ENCODE assay signal across 15 cellular contexts in the genomic region with DNA sequence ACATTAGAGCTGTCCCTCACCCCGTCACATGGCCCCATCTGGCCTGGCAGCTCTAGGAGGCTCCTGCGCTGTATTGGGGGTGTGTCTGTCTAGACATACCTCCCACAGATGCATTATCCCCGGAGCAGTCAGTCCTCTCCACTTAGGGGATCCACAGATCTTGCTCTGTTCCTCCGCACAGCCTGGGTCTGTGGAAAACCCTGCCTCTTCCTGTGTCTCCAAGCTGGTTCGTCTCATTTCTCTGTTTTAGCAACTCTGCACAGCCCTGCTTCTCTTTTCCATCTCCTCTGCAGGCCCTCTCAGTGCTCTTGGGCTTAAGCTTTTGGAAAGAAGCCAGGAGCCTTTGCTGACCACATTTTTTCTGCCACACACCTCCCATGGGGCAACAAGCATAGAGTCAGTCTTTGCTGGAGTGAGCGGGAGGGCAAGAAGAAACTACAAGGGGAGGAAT.
DNase-seq lines count a peak whose midpoint lies in the region; TF ChIP-seq lines count a peak whose summit lies in the region.
"Had no signal": no experiment of that assay in that cellular context is flagged by ENCODE, and none has a peak within 500 bp of the region (broad histone marks: within the 10 kb centered on the region; RNA-seq: fewer than 3 reads in every experiment).

No MANE protein-coding gene starts in this region.

- peaks cover 48% of the 10 kb centered on the region for H3K4me1 Mint-ChIP-seq in nephron

- H3K27ac ChIP-seq in BLaER1 treated with 17β-estradiol and CSF1 and Interleukin-3, amounts not matched to agents 10 nM and 100 nM, result no peak overlapping the region; a peak in 1 of 22 replicates
- no peak overlapping the region for H3K27ac ChIP-seq in prostate gland
- H3K27ac ChIP-seq: thoracic aorta had no signal

- intact Hi-C loops in prostate gland (cut with DNase I), result no loop called here

- peaks cover 15% of the 10 kb centered on the region for H3K27me3 Mint-ChIP-seq in nephron (ENCODE audit: low read depth)

- H3K9ac ChIP-seq in BLaER1 treated with 17β-estradiol and CSF1 and Interleukin-3, amounts not matched to agents 10 nM and 100 nM, result peak overlapping the region in 2 of 11 experiments; percentile 20 to 34; a peak in 1 of 22 replicates

- H3K4me3 ChIP-seq in BLaER1 treated with 17β-estradiol and CSF1 and Interleukin-3, amounts not matched to agents 10 nM and 100 nM, result no peak overlapping the region
- no peak overlapping the region for H3K4me3 ChIP-seq in choroid plexus epithelial cell (ENCODE audit: low read depth, low read length)
- H3K4me3 ChIP-seq in prostate gland, result no peak overlapping the region
- H3K4me3 ChIP-seq: thoracic aorta had no signal

- H3K4me2 ChIP-seq in BLaER1 treated with 17β-estradiol and CSF1 and Interleukin-3, amounts not matched to agents 10 nM and 100 nM, result peak overlapping the region; percentile 67 to 87 (median 78)

- H3K4me1 ChIP-seq in BLaER1 treated with 17β-estradiol and CSF1 and Interleukin-3, amounts not matched to agents 10 nM and 100 nM, result peaks cover 20 to 50% (median 42%) of the 10 kb centered on the region in 10 experiments
- H3K4me1 ChIP-seq in prostate gland (replicated peaks), result no peaks in the 10 kb centered on the region

- TF ChIP-seq POLR2A in prostate gland (IDR thresholded peaks at IDR 0.05), result no peak

- peaks cover 0 to 5% (median 0%) of the 10 kb centered on the region in 11 experiments; a peak in 1 of 22 replicates for H4K20me1 ChIP-seq in BLaER1 treated with 17β-estradiol and CSF1 and Interleukin-3, amounts not matched to agents 10 nM and 100 nM

- no peaks in the 10 kb centered on the region for H3K9me3 Mint-ChIP-seq in nephron

- no peaks in the 10 kb centered on the region for H3K36me3 ChIP-seq in BLaER1 treated with 17β-estradiol and CSF1 and Interleukin-3, amounts not matched to agents 10 nM and 100 nM
- no peaks in the 10 kb centered on the region for H3K36me3 ChIP-seq in prostate gland
- H3K36me3 ChIP-seq: thoracic aorta had no signal

- no peak overlapping the region for H3K4me3 Mint-ChIP-seq in nephron

- H3K27ac Mint-ChIP-seq in nephron, result peak overlapping the region; percentile 70 to 80 (median 78)

- H3K27me3 ChIP-seq in BLaER1 treated with 17β-estradiol and CSF1 and Interleukin-3, amounts not matched to agents 10 nM and 100 nM, result no peaks in the 10 kb centered on the region; a peak in 1 of 22 replicates
- H3K27me3 ChIP-seq in prostate gland (replicated peaks; ENCODE audit: insufficient read depth), result no peaks in the 10 kb centered on the region

- H3K9me3 ChIP-seq in BLaER1 treated with 17β-estradiol and CSF1 and Interleukin-3, amounts not matched to agents 10 nM and 100 nM (replicated peaks in 1 of 11), result no peaks in the 10 kb centered on the region
- no peaks in the 10 kb centered on the region for H3K9me3 ChIP-seq in prostate gland
- H3K9me3 ChIP-seq: thoracic aorta had no signal

- peak; percentile 7 for DNase-seq in LHCN-M2 (ENCODE audit: low read depth)
- DNase-seq in choroid plexus epithelial cell (ENCODE audit: low read depth), result peak; percentile 75
- no peak for DNase-seq in SW480 (ENCODE audit: low spot score)
- DNase-seq in prostate gland (ENCODE audit: low spot score), result no peak
- DNase-seq in germinal center (ENCODE audit: low spot score), result no peak
- DNase-seq in SHP77 (lab: John Stamatoyannopoulos, UW), result no peak
- DNase-seq: activated CD4-positive, alpha-beta T cell treated with anti-CD3 and anti-CD28 coated beads for 48 hours; dermis blood vessel endothelial cell; mesendoderm; NCI-H1417 treated with DMSO at 0.1 percent for 48 hours; NCI-H510A treated with DMSO at 0.1 percent for 48 hours; T-helper 2 cell had no signal

- no peak for TF ChIP-seq CTCF in choroid plexus epithelial cell (conservative IDR thresholded peaks at IDR 0.05; ENCODE audit: low read depth, low read length)
- no peak for TF ChIP-seq CTCF in nephron (IDR thresholded peaks at IDR 0.05; ENCODE audit: unreplicated experiment in 3 of 3)
- TF ChIP-seq CTCF in prostate gland (IDR thresholded peaks at IDR 0.05), result no peak

- 85% methylated on average over 6 of the region's 6 CpGs for WGBS in prostate gland

- H3K36me3 Mint-ChIP-seq in nephron (ENCODE audit: low read depth), result no peaks in the 10 kb centered on the region

Comparison
In these comparisons a context has a peak if more than half of its experiments do, and no peak if none do; other contexts are left out.
1. DNase-seq: peak in LHCN-M2 (single experiment) and choroid plexus epithelial cell (single experiment); none in SW480 (single experiment), prostate gland (single experiment), germinal center (single experiment) and SHP77 (0 of 2).